16 cellular contexts compared by ENCODE assay signal in the genomic region with DNA sequence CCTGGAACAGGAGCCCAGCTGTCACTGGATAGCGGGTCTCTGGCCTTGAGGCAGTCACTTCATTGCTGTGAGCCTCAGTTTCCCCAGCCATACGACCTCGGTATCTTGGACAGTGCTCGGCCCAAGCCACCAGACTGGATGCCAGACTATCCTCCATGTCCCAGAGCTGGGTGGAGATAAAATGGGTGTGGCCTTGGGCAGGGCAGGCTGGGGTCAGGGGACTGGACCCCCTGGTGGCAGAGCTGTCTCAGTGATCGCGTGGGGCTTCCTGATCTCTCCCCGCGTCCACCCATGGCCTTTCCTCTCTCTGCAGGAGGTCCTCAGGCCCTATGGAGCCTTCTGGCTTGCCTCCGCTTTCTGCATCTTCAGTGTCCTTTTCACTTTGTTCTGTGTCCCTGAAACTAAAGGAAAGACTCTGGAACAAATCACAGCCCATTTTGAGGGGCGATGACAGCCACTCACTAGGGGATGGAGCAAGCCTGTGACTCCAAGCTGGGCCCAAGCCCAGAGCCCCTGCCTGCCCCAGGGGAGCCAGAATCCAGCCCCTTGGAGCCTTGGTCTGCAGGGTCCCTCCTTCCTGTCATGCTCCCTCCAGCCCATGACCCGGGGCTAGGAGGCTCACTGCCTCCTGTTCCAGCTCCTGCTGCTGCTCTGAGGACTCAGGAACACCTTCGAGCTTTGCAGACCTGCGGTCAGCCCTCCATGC. TPM values are rescaled to one million over a fixed set of nuclear protein-coding genes. Genes with fewer than 3 reads are reported as not detected.
A peak's percentile ranks its signal among the peaks of the same experiment; 100 is the strongest.
DNase-seq lines count a peak whose midpoint lies in the region; ATAC-seq and TF ChIP-seq lines count a peak whose summit lies in the region.
"Had no signal": no experiment of that assay in that cellular context is flagged by ENCODE, and none has a peak within 500 bp of the region (broad histone marks: within the 10 kb centered on the region; RNA-seq: fewer than 3 reads in every experiment).

No MANE protein-coding gene starts in this region.

- no peak overlapping the region for H2BK12ac ChIP-seq in mesenchymal stem cell (ENCODE audit: low read length in 2 of 2)

- H3K9me3 ChIP-seq in mesenchymal stem cell (ENCODE audit: control insufficient read depth, low read length) (no peaks in the 10 kb centered on the region), suprapubic skin (no peaks in the 10 kb centered on the region)
- H3K9me3 ChIP-seq: A549; BLaER1 treated with 17β-estradiol and CSF1 and Interleukin-3, amounts not matched to agents 10 nM and 100 nM had no signal

- TF ChIP-seq CTCF in suprapubic skin (IDR thresholded peaks at IDR 0.05), result no peak

- H3K4me3 ChIP-seq in mesenchymal stem cell (ENCODE audit: insufficient read depth in 1 of 2, low read depth in 1 of 2, low read length in 2 of 2) (no peak overlapping the region), suprapubic skin (no peak overlapping the region)
- H3K4me3 ChIP-seq: A549; BLaER1 treated with 17β-estradiol and CSF1 and Interleukin-3, amounts not matched to agents 10 nM and 100 nM had no signal

- no peak overlapping the region for H4K8ac ChIP-seq in mesenchymal stem cell (ENCODE audit: low read length)

- H2BK5ac ChIP-seq in mesenchymal stem cell (ENCODE audit: low read depth, low read length, poor library complexity, severe bottlenecking), result no peak overlapping the region

- no peak overlapping the region for H3K18ac ChIP-seq in mesenchymal stem cell (ENCODE audit: low read depth in 1 of 2, low read length in 2 of 2)

- H3K27me3 ChIP-seq in mesenchymal stem cell (ENCODE audit: control insufficient read depth in 1 of 2, insufficient read depth in 1 of 2, low read length in 2 of 2), result peaks cover 0 to 77% of the 10 kb centered on the region in 2 experiments
- H3K27me3 ChIP-seq in suprapubic skin, result no peaks in the 10 kb centered on the region
- H3K27me3 ChIP-seq: BLaER1 treated with 17β-estradiol and CSF1 and Interleukin-3, amounts not matched to agents 10 nM and 100 nM had no signal

- TF ChIP-seq POLR2A in suprapubic skin (IDR thresholded peaks at IDR 0.05), result no peak

- H2BK120ac ChIP-seq in mesenchymal stem cell (ENCODE audit: low read depth, low read length), result no peak overlapping the region

- H3K4ac ChIP-seq in mesenchymal stem cell (ENCODE audit: low read depth in 1 of 2, low read length in 2 of 2), result no peak overlapping the region

- no peak overlapping the region for H2AK5ac ChIP-seq in mesenchymal stem cell (ENCODE audit: low read length, severe bottlenecking)

- H3K4me1 ChIP-seq in mesenchymal stem cell (ENCODE audit: control insufficient read depth, insufficient read depth, low read depth, low read length) (peaks cover 11% of the 10 kb centered on the region), suprapubic skin (peaks cover 6% of the 10 kb centered on the region)
- H3K4me1 ChIP-seq: A549 had no signal

- H3K14ac ChIP-seq in mesenchymal stem cell (ENCODE audit: low read length in 2 of 2), result no peak overlapping the region

- H3K36me3 ChIP-seq in mesenchymal stem cell (ENCODE audit: control insufficient read depth in 1 of 2, insufficient read depth in 2 of 2, low read depth in 1 of 2, low read length in 2 of 2) (peaks cover 0 to 43% of the 10 kb centered on the region in 2 experiments), suprapubic skin (peaks cover 40% of the 10 kb centered on the region)

- ATAC-seq in Right ventricle myocardium superior (ENCODE audit: poor library complexity) (peak; percentile 49), HG03135 (IDR thresholded peaks at IDR 0.05; ENCODE audit: unreplicated experiment) (no peak), GM21381 (IDR thresholded peaks at IDR 0.05; ENCODE audit: unreplicated experiment) (no peak)
- ATAC-seq: activated T-cell treated with anti-CD3 and anti-CD28 coated beads, Interleukin-2, amount 50 U/mL, for 72 hours had no signal

- H3K23ac ChIP-seq in mesenchymal stem cell (ENCODE audit: low read length in 2 of 2), result no peak overlapping the region

- intact Hi-C loops in Right ventricle myocardium superior (cut with DNase I), result no loop called here
- intact Hi-C loops in cardiac septum (cut with DNase I), result no loop called here

- peak overlapping the region; percentile 9 for H3K4me2 ChIP-seq in mesenchymal stem cell (ENCODE audit: low read length, poor library complexity, severe bottlenecking)
- H3K4me2 ChIP-seq: A549; BLaER1 treated with 17β-estradiol and CSF1 and Interleukin-3, amounts not matched to agents 10 nM and 100 nM had no signal

- TF ChIP-seq EP300 in suprapubic skin (IDR thresholded peaks at IDR 0.05), result no peak

- WGBS in mesenchymal stem cell, result 67% methylated on average over 13 of the region's 13 CpGs
- WGBS in suprapubic skin, result 90% methylated on average over 13 of the region's 13 CpGs

- no peak overlapping the region for H4K91ac ChIP-seq in mesenchymal stem cell (ENCODE audit: low read length)

- H2AFZ ChIP-seq in mesenchymal stem cell (ENCODE audit: low read depth, low read length), result no peak overlapping the region

- peak overlapping the region; percentile 40 for H3K27ac ChIP-seq in cingulate gyrus (ENCODE audit: low read depth, low read length)
- no peak overlapping the region for H3K27ac ChIP-seq in mesenchymal stem cell (ENCODE audit: low read length, poor library complexity, severe bottlenecking)
- H3K27ac ChIP-seq in suprapubic skin, result no peak overlapping the region
- H3K27ac ChIP-seq: A549; BLaER1 treated with 17β-estradiol and CSF1 and Interleukin-3, amounts not matched to agents 10 nM and 100 nM had no signal

- peaks cover 1% of the 10 kb centered on the region for H3K79me1 ChIP-seq in mesenchymal stem cell (replicated peaks; ENCODE audit: low read length, poor library complexity, severe bottlenecking)

- no peak overlapping the region for H2BK15ac ChIP-seq in mesenchymal stem cell (ENCODE audit: low read depth, poor library complexity, severe bottlenecking)

- H3K9ac ChIP-seq in mesenchymal stem cell (ENCODE audit: low read length), result no peak overlapping the region

- DNase-seq in Right ventricle myocardium superior (peak; percentile 45), cardiac septum (ENCODE audit: low spot score) (no peak), mesenchymal stem cell (no peak), NCI-H1105 (lab: John Stamatoyannopoulos, UW) (no peak), suprapubic skin (ENCODE audit: low spot score in 2 of 2) (no peak)
- DNase-seq: activated CD4-positive, alpha-beta T cell treated with anti-CD3 and anti-CD28 coated beads for 1 hour; activated naive CD4-positive, alpha-beta T cell treated with anti-CD3 and anti-CD28 coated beads, Interleukin-2, amount 10 ng/mL, durations not matched to agents 7 days and 5 days; activated T-cell treated with anti-CD3 and anti-CD28 coated beads, Interleukin-2, amount 50 U/mL, for 72 hours; NCI-H1694; NCI-H226; stimulated activated CD4-positive, alpha-beta T cell treated with anti-CD3 and anti-CD28 coated beads, Interleukin-12 subunit alpha, Interleukin-12 subunit beta, amount 100 ng/mL, for 4 hours had no signal

RNA-seq across cellular contexts. Expression of a gene that starts 10.0 kb away (rescaled TPM):
- total RNA-seq in Right ventricle myocardium superior (16.6 TPM), cardiac septum (14.5 TPM), suprapubic skin (10 to 100 TPM; 17.2 to 26.0 (median 21.4) TPM)
- polyA plus RNA-seq in mesenchymal stem cell (2013, experiment 1 of 2), result 6.3 TPM
- 6.8 TPM for polyA plus RNA-seq in mesenchymal stem cell (2013, experiment 2 of 2)

RNA-seq across cellular contexts. Expression of a gene that starts 17.2 kb away (rescaled TPM):
- total RNA-seq in Right ventricle myocardium superior (5.8 TPM), cardiac septum (5.5 TPM), suprapubic skin (10 to 100 TPM in 2 of 4 donors, 1 to 10 TPM in 2; 4.8 to 10.7 (median 8.1) TPM)
- polyA plus RNA-seq in mesenchymal stem cell (2013, experiment 1 of 2), result 3.0 TPM
- 3.0 TPM for polyA plus RNA-seq in mesenchymal stem cell (2013, experiment 2 of 2)

RNA-seq across cellular contexts. Expression of a gene that starts 44.3 kb away (rescaled TPM):
- total RNA-seq in Right ventricle myocardium superior (628 TPM), cardiac septum (407 TPM), suprapubic skin (1,000 to 10,000 TPM; 2,291 to 3,774 (median 2,862) TPM)
- 2,850 TPM for polyA plus RNA-seq in mesenchymal stem cell (2013, experiment 1 of 2)
- 2,702 TPM for polyA plus RNA-seq in mesenchymal stem cell (2013, experiment 2 of 2)

RNA-seq across cellular contexts. Expression of a gene that starts 44.4 kb away (rescaled TPM):
- 52.1 TPM for total RNA-seq in Right ventricle myocardium superior
- total RNA-seq in cardiac septum, result 24.4 TPM
- polyA plus RNA-seq in mesenchymal stem cell (2013, experiment 1 of 2), result 7.9 TPM
- polyA plus RNA-seq in mesenchymal stem cell (2013, experiment 2 of 2), result 7.2 TPM
- 10 to 100 TPM; 31.2 to 84.7 (median 37.2) TPM for total RNA-seq in suprapubic skin
